ENCODE assay signal across 1 cellular context in genomic region chr10:121194696-121195523, GRCh38.
TF ChIP-seq lines count a peak whose summit lies in the region.

No MANE protein-coding gene starts in this region.

TF ChIP-seq in GM23338, 12 proteins besides CTCF, POLR2A, EP300 and RAD21 (continued from another document):
- no peak for TF ChIP-seq ZNF462 (CRISPR knock-in tag; IDR thresholded peaks at IDR 0.05)
- TF ChIP-seq EZH2 (IDR thresholded peaks at IDR 0.05; ENCODE audit: low read depth, unreplicated experiment), result no peak
- no peak for TF ChIP-seq ZNF114 (CRISPR knock-in tag; IDR thresholded peaks at IDR 0.05)
TF ChIP-seq in GM23338: peak in this region for 0.
